ENCODE assay signal across 18 cellular contexts in genomic region chr1:15128077-15128476, GRCh38. TPM values are rescaled to one million over a fixed set of nuclear protein-coding genes. Genes with fewer than 3 reads are reported as not detected.
A peak's percentile ranks its signal among the peaks of the same experiment; 100 is the strongest.
DNase-seq lines count a peak whose midpoint lies in the region; ATAC-seq, FAIRE-seq and TF ChIP-seq lines count a peak whose summit lies in the region.
"Had no signal": no experiment of that assay in that cellular context is flagged by ENCODE, and none has a peak within 500 bp of the region (broad histone marks: within the 10 kb centered on the region; RNA-seq: fewer than 3 reads in every experiment).

No MANE protein-coding gene starts in this region.

- no peaks in the 10 kb centered on the region for H3K79me2 ChIP-seq in SK-N-SH (ENCODE audit: insufficient read depth)
- H3K79me2 ChIP-seq in astrocyte (ENCODE audit: insufficient read depth, low read length): no peaks in the 10 kb centered on the region

- H3K9me2 ChIP-seq in SK-N-SH: no peaks in the 10 kb centered on the region

- peaks cover 0 to 7% of the 10 kb centered on the region in 2 experiments; a peak in 1 of 4 replicates for H3K4me1 ChIP-seq in SK-N-SH (ENCODE audit: control insufficient read depth in 1 of 2, insufficient read depth in 2 of 2, low read depth in 1 of 2, low read length in 1 of 2)
- no peaks in the 10 kb centered on the region for H3K4me1 ChIP-seq in astrocyte (ENCODE audit: insufficient read depth, low read length)
- no peaks in the 10 kb centered on the region for H3K4me1 ChIP-seq in CD8-positive, alpha-beta T cell (ENCODE audit: insufficient read depth, low read length)
- H3K4me1 ChIP-seq: BE2C had no signal

- TF ChIP-seq EP300 in SK-N-SH (IDR thresholded peaks at IDR 0.05; ENCODE audit: borderline replicate concordance in 1 of 2, low read depth in 1 of 2, low read length in 1 of 2): no peak

- H3K4me1 Mint-ChIP-seq in astrocyte (ENCODE audit: low read depth, unreplicated experiment): no peaks in the 10 kb centered on the region
- no peaks in the 10 kb centered on the region for H3K4me1 Mint-ChIP-seq in neural crest cell
- H3K4me1 Mint-ChIP-seq in CD8-positive, alpha-beta T cell (ENCODE audit: low read depth): no peaks in the 10 kb centered on the region
- no peaks in the 10 kb centered on the region for H3K4me1 Mint-ChIP-seq in HFFc6 (ENCODE audit: low read depth)
- H3K4me1 Mint-ChIP-seq: CD14-positive monocyte; CD4-positive, alpha-beta memory T cell; CD4-positive, CD25-positive, alpha-beta regulatory T cell had no signal

- CTCF ChIA-PET in SK-N-SH (lab: Yijun Ruan, JAX): interaction anchor here (0.6 to 11.1 kb wide), 39 partner anchors 9 to 303 kb away, joined by 3 to 119 read pairs (median 5); partner anchors contain the start of genes FHAD1 and TMEM51
- CTCF ChIA-PET in CD8-positive, alpha-beta T cell (lab: Charles Lee): interaction anchor here (0.7 to 5.0 kb wide), 18 partner anchors 8 to 453 kb away, joined by 3 to 49 read pairs (median 4); no protein-coding TSS in a partner anchor

- H3K36me3 Mint-ChIP-seq in astrocyte (ENCODE audit: low read depth, unreplicated experiment): no peaks in the 10 kb centered on the region
- H3K36me3 Mint-ChIP-seq in neural crest cell (ENCODE audit: low read depth): peaks cover 3% of the 10 kb centered on the region
- no peaks in the 10 kb centered on the region for H3K36me3 Mint-ChIP-seq in CD8-positive, alpha-beta T cell
- H3K36me3 Mint-ChIP-seq in HFFc6 (ENCODE audit: low read depth): 0 out of 2 replicates have a peak, but pooled peaks cover 5% of the 10 kb centered on the region
- H3K36me3 Mint-ChIP-seq: CD14-positive monocyte; CD4-positive, alpha-beta memory T cell; CD4-positive, CD25-positive, alpha-beta regulatory T cell had no signal

- ATAC-seq in SK-N-SH treated with all-trans-retinoic acid at 6 μM for 48 hours: no peak
- ATAC-seq in CD8-positive, alpha-beta T cell: no peak

- H3K4me3 Mint-ChIP-seq in astrocyte (ENCODE audit: unreplicated experiment) (no peak overlapping the region), neural crest cell (no peak overlapping the region), HFFc6 (no peak overlapping the region)
- no peak overlapping the region for H3K4me3 Mint-ChIP-seq in CD8-positive, alpha-beta T cell
- H3K4me3 Mint-ChIP-seq: CD14-positive monocyte; CD4-positive, alpha-beta memory T cell; CD4-positive, CD25-positive, alpha-beta regulatory T cell had no signal

- DNase-seq in SK-N-SH (no peak), astrocyte (ENCODE audit: low read depth) (no peak), neural crest cell (ENCODE audit: low read depth, low spot score) (no peak), HFFc6 (no peak), 8988T (no peak)
- DNase-seq in CD8-positive, alpha-beta T cell: no peak
- DNase-seq: GF-D8 had no signal

- TF ChIP-seq RAD21 in SK-N-SH (IDR thresholded peaks at IDR 0.05; ENCODE audit: low read length): no peak

- no peaks in the 10 kb centered on the region for H3K9me3 ChIP-seq in SK-N-SH
- no peaks in the 10 kb centered on the region for H3K9me3 ChIP-seq in astrocyte (ENCODE audit: insufficient read depth, low read depth, low read length)
- no peaks in the 10 kb centered on the region for H3K9me3 ChIP-seq in CD8-positive, alpha-beta T cell (ENCODE audit: low read length)
- H3K9me3 ChIP-seq: BE2C, Caco-2 had no signal

- H3K27me3 ChIP-seq in SK-N-SH (ENCODE audit: insufficient read depth) (no peaks in the 10 kb centered on the region), astrocyte (ENCODE audit: insufficient read depth, low read length) (peaks cover 2% of the 10 kb centered on the region)
- H3K27me3 ChIP-seq in CD8-positive, alpha-beta T cell (ENCODE audit: insufficient read depth, low read length): no peaks in the 10 kb centered on the region
- H3K27me3 ChIP-seq: BE2C, BLaER1 had no signal

- H4K20me1 ChIP-seq in SK-N-SH (ENCODE audit: insufficient read depth) (no peaks in the 10 kb centered on the region), astrocyte (ENCODE audit: insufficient read depth, low read length) (no peaks in the 10 kb centered on the region)
- H4K20me1 ChIP-seq: BLaER1 had no signal

- no peak overlapping the region for H3K9ac ChIP-seq in SK-N-SH
- H3K9ac ChIP-seq in astrocyte (ENCODE audit: low read length): no peak overlapping the region
- H3K9ac ChIP-seq: BLaER1 had no signal

- H2AFZ ChIP-seq in SK-N-SH (ENCODE audit: low read depth) (no peak overlapping the region), astrocyte (ENCODE audit: low read depth, low read length) (no peak overlapping the region)

- no peaks in the 10 kb centered on the region for H3F3A ChIP-seq in SK-N-SH (replicated peaks; ENCODE audit: insufficient read depth)

- no peak for FAIRE-seq in astrocyte (lab: Jason Lieb, UNC)
- FAIRE-seq: A204.1, D721Med had no signal

- intact Hi-C loops in CD8-positive, alpha-beta T cell (cut with DNase I, micrococcal nuclease): loop anchor here (1.0 to 5.0 kb wide), 4 partner anchors 144 to 304 kb away; no protein-coding TSS in a partner anchor

- H3K27ac ChIP-seq in SK-N-SH (ENCODE audit: low read depth in 2 of 2, low read length in 1 of 2) (no peak overlapping the region), astrocyte (ENCODE audit: low read depth, low read length) (no peak overlapping the region)
- no peak overlapping the region for H3K27ac ChIP-seq in CD8-positive, alpha-beta T cell (ENCODE audit: low read depth, low read length)
- H3K27ac ChIP-seq: 22Rv1, BLaER1 had no signal

- H3K4me3 ChIP-seq in SK-N-SH (ENCODE audit: low read depth in 2 of 2, low read length in 1 of 2) (no peak overlapping the region), astrocyte (ENCODE audit: insufficient read depth, low read depth, low read length) (no peak overlapping the region)
- H3K4me3 ChIP-seq in CD8-positive, alpha-beta T cell (ENCODE audit: low read depth, low read length): no peak overlapping the region
- H3K4me3 ChIP-seq: BLaER1, GM12878 had no signal

- H3K36me3 ChIP-seq in SK-N-SH (replicated peaks in 1 of 2; ENCODE audit: control insufficient read depth in 1 of 2, insufficient read depth in 2 of 2, low read length in 1 of 2) (no peaks in the 10 kb centered on the region), astrocyte (ENCODE audit: insufficient read depth, low read length) (no peaks in the 10 kb centered on the region)
- no peaks in the 10 kb centered on the region for H3K36me3 ChIP-seq in CD8-positive, alpha-beta T cell (ENCODE audit: insufficient read depth, low read length)
- H3K36me3 ChIP-seq: BE2C, BLaER1 had no signal

- H3K9me3 Mint-ChIP-seq in astrocyte (ENCODE audit: unreplicated experiment) (peaks cover 3% of the 10 kb centered on the region), neural crest cell (peaks cover 6% of the 10 kb centered on the region), HFFc6 (peaks cover 4% of the 10 kb centered on the region; the same call in 1 of the 2 replicates)
- H3K9me3 Mint-ChIP-seq in CD8-positive, alpha-beta T cell: no peaks in the 10 kb centered on the region
- H3K9me3 Mint-ChIP-seq: CD4-positive, CD25-positive, alpha-beta regulatory T cell had no signal

- 51% methylated on average over 6 of the region's 6 CpGs for WGBS in SK-N-SH (ENCODE audit: low lambda C conversion rate)

- H3K27me3 Mint-ChIP-seq in astrocyte (ENCODE audit: low read depth, unreplicated experiment) (peaks cover 23% of the 10 kb centered on the region), neural crest cell (ENCODE audit: low read depth) (no peaks in the 10 kb centered on the region), HFFc6 (ENCODE audit: insufficient read depth) (peaks cover 16% of the 10 kb centered on the region)
- H3K27me3 Mint-ChIP-seq in CD8-positive, alpha-beta T cell (ENCODE audit: low read depth): peaks cover 5% of the 10 kb centered on the region

- H3K4me2 ChIP-seq in SK-N-SH: no peak overlapping the region
- H3K4me2 ChIP-seq in astrocyte (ENCODE audit: low read length): no peak overlapping the region

- POLR2A ChIA-PET in SK-N-SH (lab: Yijun Ruan, JAX): interaction anchor here (1.2 to 1.6 kb wide), 5 partner anchors 12 to 144 kb away, joined by 3 to 24 read pairs (median 5); partner anchors contain the start of gene TMEM51
- POLR2A ChIA-PET in CD8-positive, alpha-beta T cell (lab: Charles Lee): no interaction called here

- no peak for TF ChIP-seq CTCF in SK-N-SH (IDR thresholded peaks at IDR 0.05)
- no peak for TF ChIP-seq CTCF in astrocyte (IDR thresholded peaks at IDR 0.05; ENCODE audit: insufficient read depth, low read depth, low read length)
- no peak for TF ChIP-seq CTCF in neural crest cell (conservative IDR thresholded peaks at IDR 0.05)
- no peak for TF ChIP-seq CTCF in CD8-positive, alpha-beta T cell (IDR thresholded peaks at IDR 0.05)
- TF ChIP-seq CTCF in HFFc6 (IDR thresholded peaks at IDR 0.05): no peak

- H3K27ac Mint-ChIP-seq in astrocyte (ENCODE audit: unreplicated experiment) (peak overlapping the region; percentile 47), neural crest cell (ENCODE audit: unreplicated experiment) (peak overlapping the region; percentile 91), HFFc6 (no peak overlapping the region)
- no peak overlapping the region for H3K27ac Mint-ChIP-seq in CD8-positive, alpha-beta T cell
- H3K27ac Mint-ChIP-seq: CD4-positive, alpha-beta memory T cell; CD4-positive, CD25-positive, alpha-beta regulatory T cell had no signal

TF ChIP-seq in SK-N-SH treated with all-trans-retinoic acid at 6 μM for 48 hours, 23 proteins besides CTCF, POLR2A, EP300 and RAD21:
- TF ChIP-seq OSR1 (CRISPR knock-in tag; IDR thresholded peaks at IDR 0.05): no peak
- TF ChIP-seq ZNF70 (CRISPR knock-in tag; IDR thresholded peaks at IDR 0.05): peak; percentile 99

TF ChIP-seq in SK-N-SH, 30 proteins besides CTCF, POLR2A, EP300 and RAD21 (continues in another document):
- TF ChIP-seq, protein P1, sequence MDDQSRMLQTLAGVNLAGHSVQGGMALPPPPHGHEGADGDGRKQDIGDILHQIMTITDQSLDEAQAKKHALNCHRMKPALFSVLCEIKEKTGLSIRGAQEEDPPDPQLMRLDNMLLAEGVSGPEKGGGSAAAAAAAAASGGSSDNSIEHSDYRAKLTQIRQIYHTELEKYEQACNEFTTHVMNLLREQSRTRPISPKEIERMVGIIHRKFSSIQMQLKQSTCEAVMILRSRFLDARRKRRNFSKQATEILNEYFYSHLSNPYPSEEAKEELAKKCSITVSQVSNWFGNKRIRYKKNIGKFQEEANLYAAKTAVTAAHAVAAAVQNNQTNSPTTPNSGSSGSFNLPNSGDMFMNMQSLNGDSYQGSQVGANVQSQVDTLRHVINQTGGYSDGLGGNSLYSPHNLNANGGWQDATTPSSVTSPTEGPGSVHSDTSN (IDR thresholded peaks at IDR 0.05): no peak

RNA-seq across cellular contexts. Expression of gene TMEM51, which starts 25.5 kb away (rescaled TPM):
- 20.5 and 25.6 TPM in 2 replicates for polyA plus RNA-seq in SK-N-SH (2012; rRNA removed)
- 18.6 and 23.4 TPM in 2 replicates for polyA plus RNA-seq in SK-N-SH (2012; cell fraction: cytosol; rRNA removed)
- polyA plus RNA-seq in SK-N-SH (2012; cell fraction: nucleus; rRNA removed): 18.5 and 19.6 TPM in 2 replicates
- total RNA-seq in astrocyte (6.9 TPM in 2 replicates), neural crest cell (6.6 and 6.7 TPM in 2 replicates)
- not detected for total RNA-seq in CD8-positive, alpha-beta T cell
- 1 to 10 TPM; 4.8 to 6.8 (median 6.6) TPM for total RNA-seq in HFFc6 (2021; fragmentation: NEBNext Ultra II Directional; extraction: Animal tissue kit (Norgen Biotek cat#: 25700))
- total RNA-seq: CD4-positive, CD25-positive, alpha-beta regulatory T cell had no signal
- polyA plus RNA-seq: CD4-positive, alpha-beta memory T cell; CD4-positive, CD25-positive, alpha-beta regulatory T cell had no signal

Comparison
In these comparisons a context has a peak if more than half of its experiments do, and no peak if none do; other contexts are left out.
1. H3K27ac Mint-ChIP-seq: peak in astrocyte (single experiment) and neural crest cell (single experiment); none in CD8-positive, alpha-beta T cell (single experiment) and HFFc6 (single experiment).